ENCODE assay signal across 28 cellular contexts in genomic region chr16:83895942-83896341, GRCh38. TPM values are rescaled to one million over a fixed set of nuclear protein-coding genes. Genes with fewer than 3 reads are reported as not detected.
"Had no signal": no experiment of that assay in that cellular context is flagged by ENCODE, and none has a peak within 500 bp of the region (broad histone marks: within the 10 kb centered on the region; RNA-seq: fewer than 3 reads in every experiment).

No MANE protein-coding gene starts in this region.

- H3K27ac Mint-ChIP-seq: dendritic cell treated with granulocyte-macrophage colony-stimulating factor and Interleukin-4, amounts not matched to agents 40 ng/mL and 50 ng/mL, for 4 days; effector memory CD8-positive, alpha-beta T cell; endodermal cell had no signal

- DNase-seq: colonic mucosa; cortex of kidney; dermis blood vessel endothelial cell; dorsolateral prefrontal cortex; effector CD4-positive, alpha-beta T cell; effector CD8-positive, alpha-beta T cell; effector memory CD4-positive, alpha-beta T cell; effector memory CD8-positive, alpha-beta T cell; endodermal cell; erythroblast; esophagus squamous epithelium; foreskin fibroblast; foreskin keratinocyte; foreskin melanocyte; gastrocnemius medialis; glutamatergic neuron; heart left ventricle; heart right ventricle had no signal

- H3K4me3 ChIP-seq: colonic mucosa, coronary artery, dorsolateral prefrontal cortex, esophagus muscularis mucosa, esophagus squamous epithelium, gastrocnemius medialis, gastroesophageal sphincter, heart left ventricle, heart right ventricle had no signal

- H3K36me3 ChIP-seq: colonic mucosa, esophagus muscularis mucosa, esophagus squamous epithelium, gastrocnemius medialis, gastroesophageal sphincter, heart right ventricle had no signal

- ATAC-seq: effector memory CD8-positive, alpha-beta T cell; esophagus mucosa; foreskin keratinocyte; gastrocnemius medialis; gastroesophageal sphincter; heart left ventricle; heart right ventricle had no signal

- H3K27me3 ChIP-seq: colonic mucosa, dorsolateral prefrontal cortex, esophagus muscularis mucosa, esophagus squamous epithelium, gastrocnemius medialis, gastroesophageal sphincter, heart left ventricle had no signal

- H3K9me3 ChIP-seq: colonic mucosa, gastrocnemius medialis had no signal

- H3K4me3 Mint-ChIP-seq: dendritic cell treated with granulocyte-macrophage colony-stimulating factor and Interleukin-4, amounts not matched to agents 40 ng/mL and 50 ng/mL, for 4 days; effector memory CD8-positive, alpha-beta T cell; endodermal cell had no signal

- FAIRE-seq: colon, endometrium, endothelial cell of umbilical vein, frontal cortex had no signal

- H3K27ac ChIP-seq: colonic mucosa, coronary artery, dorsolateral prefrontal cortex, epithelial cell of prostate, esophagus muscularis mucosa, esophagus squamous epithelium, foreskin keratinocyte, gastrocnemius medialis, gastroesophageal sphincter, heart left ventricle, heart right ventricle had no signal

RNA-seq across cellular contexts. Expression of gene OSGIN1, which starts 57.1 kb away (rescaled TPM):
- total RNA-seq: frontal cortex had no signal
